13 cellular contexts compared by ENCODE assay signal in genomic region chr7:74182453-74183090, GRCh38. TPM values are rescaled to one million over a fixed set of nuclear protein-coding genes. Genes with fewer than 3 reads are reported as not detected.
DNase-seq lines count a peak whose midpoint lies in the region; ATAC-seq and TF ChIP-seq lines count a peak whose summit lies in the region.
"Had no signal": no experiment of that assay in that cellular context is flagged by ENCODE, and none has a peak within 500 bp of the region (broad histone marks: within the 10 kb centered on the region; RNA-seq: fewer than 3 reads in every experiment).

No MANE protein-coding gene starts in this region.

- POLR2A ChIA-PET in activated naive CD8-positive, alpha-beta T cell treated with anti-CD3 and anti-CD28 coated beads, Interleukin-2, amount 10 ng/mL, durations not matched to agents 7 days and 5 days (lab: Charles Lee): interaction anchor here (0.5 to 1.7 kb wide), 3 partner anchors 11 to 115 kb away, joined by 3 to 4 read pairs (median 4); no protein-coding TSS in a partner anchor

- no peak for TF ChIP-seq POLR2A in heart left ventricle (IDR thresholded peaks at IDR 0.05)
- TF ChIP-seq POLR2A in right lobe of liver (IDR thresholded peaks at IDR 0.05): no peak
- TF ChIP-seq POLR2A in vagina (IDR thresholded peaks at IDR 0.05): no peak

- H3K4me1 Mint-ChIP-seq in activated naive CD8-positive, alpha-beta T cell treated with anti-CD3 and anti-CD28 coated beads, Interleukin-2, amount 10 ng/mL, durations not matched to agents 7 days and 5 days: peaks cover 54% of the 10 kb centered on the region

- TF ChIP-seq CTCF in heart left ventricle (IDR thresholded peaks at IDR 0.05) (no peak), right lobe of liver (IDR thresholded peaks at IDR 0.05) (no peak), vagina (IDR thresholded peaks at IDR 0.05) (no peak), omental fat pad (IDR thresholded peaks at IDR 0.05) (no peak)

- H3K9me3 ChIP-seq in heart left ventricle: no peaks in the 10 kb centered on the region
- no peaks in the 10 kb centered on the region for H3K9me3 ChIP-seq in right lobe of liver
- no peaks in the 10 kb centered on the region for H3K9me3 ChIP-seq in vagina
- H3K9me3 ChIP-seq: Peyer's patch had no signal

- DNase-seq in heart left ventricle (no peak), cardiac septum (ENCODE audit: low spot score) (no peak), right lobe of liver (peak in 1 of 3 donors; percentile 54), vagina (ENCODE audit: extremely low spot score in 2 of 2) (no peak), OCI-M2 (lab: John Stamatoyannopoulos, UW; ENCODE audit: unreplicated experiment) (no peak), omental fat pad (ENCODE audit: low spot score) (no peak), amniotic stem cell (lab: John Stamatoyannopoulos, UW) (no peak)
- DNase-seq in activated naive CD8-positive, alpha-beta T cell treated with anti-CD3 and anti-CD28 coated beads, Interleukin-2, amount 10 ng/mL, durations not matched to agents 7 days and 5 days: no peak
- DNase-seq: activated CD4-positive, CD25-positive, alpha-beta regulatory T cell; midbrain; NCI-H146; Peyer's patch; substantia nigra had no signal

- H3K4me3 ChIP-seq in heart left ventricle (no peak overlapping the region), right lobe of liver (no peak overlapping the region), vagina (no peak overlapping the region)
- H3K4me3 ChIP-seq: Peyer's patch had no signal

- H3K27me3 Mint-ChIP-seq in activated naive CD8-positive, alpha-beta T cell treated with anti-CD3 and anti-CD28 coated beads, Interleukin-2, amount 10 ng/mL, durations not matched to agents 7 days and 5 days: no peaks in the 10 kb centered on the region

- intact Hi-C loops in heart left ventricle (cut with DNase I): loop anchor here in 5 of 10 donors (10.0 kb wide), 3 partner anchors 108 to 318 kb away; partner anchors contain the start of gene TMEM270 (in 3 of the 5)
- intact Hi-C loops in cardiac septum (cut with DNase I): no loop called here
- intact Hi-C loops in right lobe of liver (cut with DNase I): no loop called here
- intact Hi-C loops in vagina (cut with DNase I): no loop called here

- ATAC-seq in heart left ventricle (peak in 3 of 4 donors; percentile 12 to 23 (median 19)), right lobe of liver (peak; percentile 57 to 76 (median 76)), omental fat pad (ENCODE audit: low FRiP score) (no peak)
- ATAC-seq in activated naive CD8-positive, alpha-beta T cell treated with anti-CD3 and anti-CD28 coated beads, Interleukin-2, amount 10 ng/mL, durations not matched to agents 7 days and 5 days (ENCODE audit: low read depth): no peak

- H3K36me3 Mint-ChIP-seq in activated naive CD8-positive, alpha-beta T cell treated with anti-CD3 and anti-CD28 coated beads, Interleukin-2, amount 10 ng/mL, durations not matched to agents 7 days and 5 days: peaks cover 13% of the 10 kb centered on the region

- peak overlapping the region; percentile 49 for H3K27ac Mint-ChIP-seq in activated naive CD8-positive, alpha-beta T cell treated with anti-CD3 and anti-CD28 coated beads, Interleukin-2, amount 10 ng/mL, durations not matched to agents 7 days and 5 days

- H3K27me3 ChIP-seq in heart left ventricle (no peaks in the 10 kb centered on the region), right lobe of liver (no peaks in the 10 kb centered on the region), vagina (no peaks in the 10 kb centered on the region)
- H3K27me3 ChIP-seq: Peyer's patch had no signal

- H3K4me1 ChIP-seq in heart left ventricle (peaks cover 20 to 97% (median 87%) of the 10 kb centered on the region in 12 donors), right lobe of liver (peaks cover 0 to 80% (median 15%) of the 10 kb centered on the region in 4 donors), vagina (peaks cover 97% of the 10 kb centered on the region)

- 66 to 73% (median 69%) methylated on average over 6 of the region's 6 CpGs for WGBS in heart left ventricle, 4 donors
- WGBS in right lobe of liver (ENCODE audit: insufficient coverage, low coverage, low lambda C conversion rate, missing lambda C conversion rate): 54% methylated on average over 6 of the region's 6 CpGs

- H3K36me3 ChIP-seq in heart left ventricle (peaks cover 0 to 72% (median 20%) of the 10 kb centered on the region in 9 donors), right lobe of liver (no peaks in the 10 kb centered on the region), vagina (peaks cover 0 to 12% of the 10 kb centered on the region in 2 donors)

- H3K9me3 Mint-ChIP-seq in activated naive CD8-positive, alpha-beta T cell treated with anti-CD3 and anti-CD28 coated beads, Interleukin-2, amount 10 ng/mL, durations not matched to agents 7 days and 5 days: no peaks in the 10 kb centered on the region

- peak overlapping the region in 4 of 12 donors; percentile 4 to 36 (median 24) for H3K27ac ChIP-seq in heart left ventricle
- H3K27ac ChIP-seq in right lobe of liver: no peak overlapping the region
- H3K27ac ChIP-seq in vagina: peak overlapping the region; percentile 14

- no peak overlapping the region for H3K4me3 Mint-ChIP-seq in activated naive CD8-positive, alpha-beta T cell treated with anti-CD3 and anti-CD28 coated beads, Interleukin-2, amount 10 ng/mL, durations not matched to agents 7 days and 5 days

RNA-seq across cellular contexts. Expression of gene EIF4H, which starts 8.4 kb away (rescaled TPM):
- total RNA-seq in heart left ventricle (100 to 1,000 TPM; 166 to 216 (median 196) TPM), cardiac septum (168 TPM), right lobe of liver (100 to 1,000 TPM; 117 to 128 (median 118) TPM), vagina (139 TPM), omental fat pad (100 to 1,000 TPM; 195 to 284 (median 229) TPM)
- polyA plus RNA-seq in heart left ventricle: 100 to 1,000 TPM in 1 of 2 donors, 10 to 100 TPM in 1; 89.0 to 255 TPM
- 100 to 1,000 TPM; 264 to 270 TPM for total RNA-seq in activated naive CD8-positive, alpha-beta T cell treated with anti-CD3 and anti-CD28 coated beads, Interleukin-2, amount 10 ng/mL, durations not matched to agents 7 days and 5 days

RNA-seq across cellular contexts. Expression of gene LAT2, which starts 27.2 kb away (rescaled TPM):
- total RNA-seq in heart left ventricle (10 to 100 TPM in 1 of 9 donors, 1 to 10 TPM in 8; 1.0 to 20.8 (median 1.5) TPM), cardiac septum (2.3 TPM), right lobe of liver (10 to 100 TPM in 1 of 6 experiments, 1 to 10 TPM in 5; 3.8 to 10.6 (median 6.6) TPM), vagina (4.2 TPM), omental fat pad (10 to 100 TPM in 3 of 4 donors, 1 to 10 TPM in 1; 3.0 to 19.4 (median 16.5) TPM)
- polyA plus RNA-seq in heart left ventricle: 1 to 10 TPM; 1.7 to 2.9 TPM
- total RNA-seq in activated naive CD8-positive, alpha-beta T cell treated with anti-CD3 and anti-CD28 coated beads, Interleukin-2, amount 10 ng/mL, durations not matched to agents 7 days and 5 days: 10 to 100 TPM; 21.4 to 22.9 TPM

Comparison
In these comparisons a context has a peak if more than half of its experiments do, and no peak if none do; other contexts are left out.
1. ATAC-seq: peak in heart left ventricle (3 of 4) and right lobe of liver (4 of 4); none in activated naive CD8-positive, alpha-beta T cell treated with anti-CD3 and anti-CD28 coated beads, Interleukin-2, amount 10 ng/mL, durations not matched to agents 7 days and 5 days (single experiment) and omental fat pad (single experiment).